21 cellular contexts compared by ENCODE assay signal in genomic region chr2:20673686-20674308, GRCh38. TPM values are rescaled to one million over a fixed set of nuclear protein-coding genes. Genes with fewer than 3 reads are reported as not detected.
DNase-seq lines count a peak whose midpoint lies in the region; ATAC-seq and TF ChIP-seq lines count a peak whose summit lies in the region.
"Had no signal": no experiment of that assay in that cellular context is flagged by ENCODE, and none has a peak within 500 bp of the region (broad histone marks: within the 10 kb centered on the region; RNA-seq: fewer than 3 reads in every experiment).

No MANE protein-coding gene starts in this region.

- no peaks in the 10 kb centered on the region for H3K27me3 ChIP-seq in ascending aorta
- peaks cover 52% of the 10 kb centered on the region for H3K27me3 ChIP-seq in osteoblast (ENCODE audit: insufficient read depth, low read length)

- H3K36me3 Mint-ChIP-seq in CD14-positive monocyte, result peaks cover 0 to 3% of the 10 kb centered on the region in 2 donors

- H3K79me2 ChIP-seq in osteoblast (ENCODE audit: insufficient read depth, low read length), result no peaks in the 10 kb centered on the region

- H3K27me3 Mint-ChIP-seq in CD14-positive monocyte (ENCODE audit: low read depth in 3 of 3), result peaks cover 59 to 66% (median 65%) of the 10 kb centered on the region in 3 donors

- DNase-seq in CD14-positive monocyte (ENCODE audit: low spot score) (peak; percentile 6), GM20000 (ENCODE audit: low spot score) (peak; percentile 14), ascending aorta (ENCODE audit: low spot score in 2 of 2) (peak in 1 of 2 donors; percentile 62), osteoblast (ENCODE audit: insufficient read length, low spot score, missing footprints) (peak; percentile 71), NCI-H226 (no peak), glomerular visceral epithelial cell (ENCODE audit: extremely low spot score) (no peak)
- no peak for DNase-seq in stimulated activated CD4-positive, alpha-beta T cell treated with anti-CD3 and anti-CD28 coated beads, Interleukin-4, amount 100 ng/mL, for 24 hours
- DNase-seq: DMS153, EL, HCEC 1CT, KBM-7, MV-4-11, NCI-H1417 treated with DMSO at 0.1 percent for 48 hours, NCI-H2029 treated with DMSO at 0.1 percent for 48 hours, NCI-H2227 treated with DMSO at 0.1 percent for 48 hours, Peyer's patch, SK-N-SH had no signal

- H3K4me1 ChIP-seq in ascending aorta (peaks cover 30 to 67% of the 10 kb centered on the region in 2 donors), osteoblast (ENCODE audit: insufficient read depth, low read length) (peaks cover 11% of the 10 kb centered on the region)

- peaks cover 19% of the 10 kb centered on the region for H3K4me1 Mint-ChIP-seq in CD14-positive monocyte

- no peak overlapping the region for H3K4me2 ChIP-seq in osteoblast (ENCODE audit: insufficient read depth, low read length)
- H3K4me2 ChIP-seq: SK-N-SH had no signal

- peaks cover 0 to 21% (median 2%) of the 10 kb centered on the region in 7 donors for H3K9me3 Mint-ChIP-seq in CD14-positive monocyte

- H3K4me3 Mint-ChIP-seq in CD14-positive monocyte, result peak overlapping the region in 1 of 2 donors; percentile 72

- no peak overlapping the region for H2AFZ ChIP-seq in osteoblast (ENCODE audit: low read length)

- ATAC-seq in HG02588 (IDR thresholded peaks at IDR 0.05; ENCODE audit: unreplicated experiment), result no peak
- ATAC-seq: Right ventricle myocardium inferior had no signal

- TF ChIP-seq CTCF in CD14-positive monocyte (IDR thresholded peaks at IDR 0.05) (no peak), GM20000 (IDR thresholded peaks at IDR 0.05; ENCODE audit: extremely low read depth, missing control alignments) (no peak), ascending aorta (IDR thresholded peaks at IDR 0.05) (no peak), osteoblast (IDR thresholded peaks at IDR 0.05; ENCODE audit: extremely low read depth, low read depth, low read length) (no peak)

- no peak overlapping the region for H3K4me3 ChIP-seq in ascending aorta
- no peak overlapping the region for H3K4me3 ChIP-seq in osteoblast (ENCODE audit: insufficient read depth, low read length)
- H3K4me3 ChIP-seq: Peyer's patch had no signal

- peak overlapping the region; percentile 83 to 86 for H3K27ac ChIP-seq in ascending aorta
- no peak overlapping the region for H3K27ac ChIP-seq in osteoblast (ENCODE audit: low read depth, low read length)
- H3K27ac ChIP-seq: C4-2B had no signal

- no peak overlapping the region for H3K27ac Mint-ChIP-seq in CD14-positive monocyte

- H3K36me3 ChIP-seq in ascending aorta (peaks cover 13% of the 10 kb centered on the region in 2 donors), osteoblast (ENCODE audit: insufficient read depth, low read length) (no peaks in the 10 kb centered on the region)
- H3K36me3 ChIP-seq: Peyer's patch had no signal

- intact Hi-C loops in CD14-positive monocyte (cut with micrococcal nuclease), result no loop called here
- intact Hi-C loops in ascending aorta (cut with DNase I), result no loop called here

- no peaks in the 10 kb centered on the region for H4K20me1 ChIP-seq in osteoblast (ENCODE audit: insufficient read depth, low read length)

- H3K9me3 ChIP-seq in ascending aorta (no peaks in the 10 kb centered on the region), osteoblast (ENCODE audit: low read depth, low read length) (no peaks in the 10 kb centered on the region)
- H3K9me3 ChIP-seq: Peyer's patch, SK-N-SH had no signal

RNA-seq across cellular contexts. Expression of gene GDF7, which starts 6.9 kb away (rescaled TPM):
- polyA plus RNA-seq in CD14-positive monocyte, result not detected
- 11.6 TPM for total RNA-seq in ascending aorta
- total RNA-seq in osteoblast, result under 0.01 TPM in 1 of 2 replicates, not detected in the other
- total RNA-seq: A673 had no signal

RNA-seq across cellular contexts. Expression of gene HS1BP3, which starts 22.9 kb away (rescaled TPM):
- 10 to 100 TPM; 45.4 to 48.9 TPM for polyA plus RNA-seq in CD14-positive monocyte
- total RNA-seq in ascending aorta (40.0 TPM), osteoblast (47.4 and 47.8 TPM in 2 replicates)

Comparison
In these comparisons a context has a peak if more than half of its experiments do, and no peak if none do; other contexts are left out.
1. DNase-seq: peak in CD14-positive monocyte (single experiment), GM20000 (single experiment) and osteoblast (single experiment); none in NCI-H226 (single experiment), glomerular visceral epithelial cell (single experiment) and stimulated activated CD4-positive, alpha-beta T cell treated with anti-CD3 and anti-CD28 coated beads, Interleukin-4, amount 100 ng/mL, for 24 hours (single experiment).
2. RNA of gene GDF7, which starts 6.9 kb away (total RNA-seq): 11.6 TPM in ascending aorta (single experiment); under 0.01 TPM in osteoblast; every median in the first group is over 10 times any median in the second.